9 cellular contexts compared by ENCODE assay signal in genomic region chrX:153724252-153725038, GRCh38. TPM values are rescaled to one million over a fixed set of nuclear protein-coding genes. Genes with fewer than 3 reads are reported as not detected.
DNase-seq lines count a peak whose midpoint lies in the region; ATAC-seq, FAIRE-seq and TF ChIP-seq lines count a peak whose summit lies in the region.
"Had no signal": no experiment of that assay in that cellular context is flagged by ENCODE, and none has a peak within 500 bp of the region (broad histone marks: within the 10 kb centered on the region; RNA-seq: fewer than 3 reads in every experiment).

ABCD1 (plus strand) TSS chrX:153724856; CDS start chrX:153725267, 411 bp downstream.
BCAP31 (minus strand) TSS chrX:153724387; CDS start chrX:153723244, 1,143 bp downstream.

- H3K27me3 ChIP-seq in HepG2 (ENCODE audit: control insufficient read depth in 1 of 2, insufficient read depth in 2 of 2, low read length in 2 of 2): no peaks in the 10 kb centered on the region

- peaks cover 23% of the 10 kb centered on the region for H3K36me3 Mint-ChIP-seq in activated CD4-positive, alpha-beta T cell treated with anti-CD3 and anti-CD28 coated beads, Interleukin-2, amount 10 ng/mL, durations not matched to agents 7 days and 5 days (ENCODE audit: low read depth)
- peaks cover 59% of the 10 kb centered on the region for H3K36me3 Mint-ChIP-seq in dendritic cell treated with granulocyte-macrophage colony-stimulating factor and Interleukin-4, amounts not matched to agents 40 ng/mL and 50 ng/mL, for 4 days (ENCODE audit: low read depth)

- DNase-seq in Ammon's horn (ENCODE audit: low spot score) (peak; percentile 83), NCI-H69 (lab: John Stamatoyannopoulos, UW) (peak; percentile 98), HepG2 (ENCODE audit: low spot score) (peak; percentile 78)
- DNase-seq in activated CD4-positive, alpha-beta T cell treated with anti-CD3 and anti-CD28 coated beads, Interleukin-2, amount 10 ng/mL, durations not matched to agents 7 days and 5 days: peak; percentile 88
- DNase-seq in stimulated activated CD4-positive, alpha-beta T cell treated with anti-CD3 and anti-CD28 coated beads, Interleukin-2, amount 100 ng/mL, for 4 hours (ENCODE audit: low read depth): peak; percentile 84

- peak; percentile 25; the same call in 1 of the 2 replicates for TF ChIP-seq RAD21 in HepG2 (CRISPR knock-in tag; IDR thresholded peaks at IDR 0.05)

- ATAC-seq in HG03432 (IDR thresholded peaks at IDR 0.05; ENCODE audit: unreplicated experiment) (peak; percentile 58), HepG2 (peak; percentile 32)

- no peaks in the 10 kb centered on the region for H3K9me3 Mint-ChIP-seq in activated CD4-positive, alpha-beta T cell treated with anti-CD3 and anti-CD28 coated beads, Interleukin-2, amount 10 ng/mL, durations not matched to agents 7 days and 5 days
- H3K9me3 Mint-ChIP-seq in dendritic cell treated with granulocyte-macrophage colony-stimulating factor and Interleukin-4, amounts not matched to agents 40 ng/mL and 50 ng/mL, for 4 days: no peaks in the 10 kb centered on the region

- peak within 1 kb of the TSS; percentile 86 for H3K27ac Mint-ChIP-seq in activated CD4-positive, alpha-beta T cell treated with anti-CD3 and anti-CD28 coated beads, Interleukin-2, amount 10 ng/mL, durations not matched to agents 7 days and 5 days
- H3K27ac Mint-ChIP-seq in dendritic cell treated with granulocyte-macrophage colony-stimulating factor and Interleukin-4, amounts not matched to agents 40 ng/mL and 50 ng/mL, for 4 days: peak within 1 kb of the TSS; percentile 92

- peaks cover 32% of the 10 kb centered on the region for H3K4me1 Mint-ChIP-seq in activated CD4-positive, alpha-beta T cell treated with anti-CD3 and anti-CD28 coated beads, Interleukin-2, amount 10 ng/mL, durations not matched to agents 7 days and 5 days
- peaks cover 37% of the 10 kb centered on the region for H3K4me1 Mint-ChIP-seq in dendritic cell treated with granulocyte-macrophage colony-stimulating factor and Interleukin-4, amounts not matched to agents 40 ng/mL and 50 ng/mL, for 4 days (ENCODE audit: low read depth)

- TF ChIP-seq POLR2A in GM19193 (IDR thresholded peaks at IDR 0.05; ENCODE audit: extremely low read depth, insufficient read depth, insufficient read length) (peak; percentile 81), HepG2 (IDR thresholded peaks at IDR 0.05; ENCODE audit: insufficient read depth in 1 of 2, low read depth in 2 of 2, low read length in 2 of 2) (peak in 1 of 2 experiments; percentile 94; a peak in 2 of 4 replicates)

- WGBS in HepG2 (ENCODE audit: low lambda C conversion rate): no CpG with 5 or more reads among the region's 88 CpGs

- CTCF ChIA-PET in activated CD4-positive, alpha-beta T cell treated with anti-CD3 and anti-CD28 coated beads, Interleukin-2, amount 10 ng/mL, durations not matched to agents 7 days and 5 days (lab: Charles Lee): interaction anchor here (0.6 to 1.0 kb wide), 3 partner anchors 58 to 582 kb away, joined by 3 read pairs; no protein-coding TSS in a partner anchor
- CTCF ChIA-PET in HepG2 (lab: Yijun Ruan, JAX; ENCODE audit: low intra/inter-chr PET ratio, low total read pairs): no interaction called here

- H3K27ac ChIP-seq in HepG2 (ENCODE audit: extremely low read length, insufficient read depth, low read length): peak within 1 kb of the TSS; percentile 92

- 0 out of 2 replicates have a peak, but pooled peaks have one; percentile 13 for TF ChIP-seq CTCF in HepG2 (CRISPR knock-in tag; IDR thresholded peaks at IDR 0.05)

- peak within 1 kb of the TSS; percentile 85 for H3K4me3 Mint-ChIP-seq in activated CD4-positive, alpha-beta T cell treated with anti-CD3 and anti-CD28 coated beads, Interleukin-2, amount 10 ng/mL, durations not matched to agents 7 days and 5 days
- peak within 1 kb of the TSS; percentile 92 for H3K4me3 Mint-ChIP-seq in dendritic cell treated with granulocyte-macrophage colony-stimulating factor and Interleukin-4, amounts not matched to agents 40 ng/mL and 50 ng/mL, for 4 days

- intact Hi-C loops in dendritic cell treated with granulocyte-macrophage colony-stimulating factor and Interleukin-4, amounts not matched to agents 40 ng/mL and 50 ng/mL, for 4 days (cut with micrococcal nuclease): no loop called here
- intact Hi-C loops in HepG2 (cut with micrococcal nuclease; ENCODE audit: unreplicated experiment): no loop called here

- no peaks in the 10 kb centered on the region for H3K27me3 Mint-ChIP-seq in activated CD4-positive, alpha-beta T cell treated with anti-CD3 and anti-CD28 coated beads, Interleukin-2, amount 10 ng/mL, durations not matched to agents 7 days and 5 days
- no peaks in the 10 kb centered on the region for H3K27me3 Mint-ChIP-seq in dendritic cell treated with granulocyte-macrophage colony-stimulating factor and Interleukin-4, amounts not matched to agents 40 ng/mL and 50 ng/mL, for 4 days

- H3K4me1 ChIP-seq in HepG2 (ENCODE audit: insufficient read depth, low read length): peaks cover 53% of the 10 kb centered on the region

- H3K9ac ChIP-seq in HepG2 (ENCODE audit: insufficient read depth, low read depth, low read length): peak within 1 kb of the TSS; percentile 85

- peak within 1 kb of the TSS; percentile 63 to 79 (median 79) for H3K4me3 ChIP-seq in HepG2 (replicated peaks in 1 of 3; ENCODE audit: insufficient read depth in 1 of 3, low read depth in 2 of 3, low read length in 3 of 3)

- in situ Hi-C loops in HepG2 (cut with HindIII; ENCODE audit: extremely low pct_ligation_motif_present, low pct_unique_long_range_greater_than_20kb): no loop called here

- FAIRE-seq in HepG2 (lab: Jason Lieb, UNC): no peak
- FAIRE-seq: TTC549 had no signal

- H3K9me3 ChIP-seq in HepG2 (ENCODE audit: low read length): no peaks in the 10 kb centered on the region

- TF ChIP-seq EP300 in HepG2 (IDR thresholded peaks at IDR 0.05; ENCODE audit: low read depth in 2 of 2, low read length in 2 of 2) (no peak), HepG2 (CRISPR knock-in tag; IDR thresholded peaks at IDR 0.05; ENCODE audit: borderline replicate concordance) (no peak)

- H3K4me2 ChIP-seq in HepG2 (ENCODE audit: low read depth, low read length): peak within 1 kb of the TSS; percentile 92

- H4K20me1 ChIP-seq in HepG2 (ENCODE audit: insufficient read depth, low read length): peaks cover 37% of the 10 kb centered on the region; the same call in 1 of the 2 replicates

- POLR2A ChIA-PET in activated CD4-positive, alpha-beta T cell treated with anti-CD3 and anti-CD28 coated beads, Interleukin-2, amount 10 ng/mL, durations not matched to agents 7 days and 5 days (lab: Charles Lee): no interaction called here
- POLR2A ChIA-PET in HepG2 (lab: Yijun Ruan, JAX): no interaction called here

- peaks cover 2 to 13% of the 10 kb centered on the region in 2 experiments; a peak in 4 of 5 replicates for H3K36me3 ChIP-seq in HepG2 (replicated peaks in 1 of 2; ENCODE audit: control insufficient read depth in 1 of 2, insufficient read depth in 2 of 2, low read length in 2 of 2)

- H2AFZ ChIP-seq in HepG2 (ENCODE audit: low read length): no peak within 1 kb of the TSS

- peaks cover 53% of the 10 kb centered on the region for H3K79me2 ChIP-seq in HepG2 (ENCODE audit: insufficient read depth, low read length)

- BruUV-seq in HepG2 (replicated peaks; lab: Mats Ljungman, UMichigan): no TSS peak

RNA-seq across cellular contexts. Expression of gene ABCD1, which starts in this region (rescaled TPM):
- total RNA-seq in activated CD4-positive, alpha-beta T cell treated with anti-CD3 and anti-CD28 coated beads, Interleukin-2, amount 10 ng/mL, durations not matched to agents 7 days and 5 days: 10 to 100 TPM; 15.4 to 16.0 TPM
- total RNA-seq in HepG2 (2016; rRNA removed; fragmentation: Illumina TruSeq; extraction: Trizol): 10.1 and 15.9 TPM in 2 replicates
- 1.6 and 2.0 TPM in 2 replicates for total RNA-seq in HepG2 (2016; cell fraction: cytosol; rRNA removed; fragmentation: Illumina TruSeq; extraction: Trizol; ENCODE audit: low read depth)
- 9.1 and 16.2 TPM in 2 replicates for total RNA-seq in HepG2 (2016; cell fraction: insoluble cytoplasmic fraction; rRNA removed; fragmentation: Illumina TruSeq; extraction: Trizol)
- 5.1 and 7.8 TPM in 2 replicates for total RNA-seq in HepG2 (2016; cell fraction: membrane; rRNA removed; fragmentation: Illumina TruSeq; extraction: Trizol)
- 14.6 and 18.2 TPM in 2 replicates for total RNA-seq in HepG2 (2016; cell fraction: nucleus; rRNA removed; fragmentation: Illumina TruSeq; extraction: Trizol)
- 11.4 and 15.4 TPM in 2 replicates for polyA plus RNA-seq in HepG2 (2011; rRNA removed)
- 7.2 and 9.7 TPM in 2 replicates for polyA plus RNA-seq in HepG2 (2011; cell fraction: cytosol; rRNA removed)
- 50.2 and 59.9 TPM in 2 replicates for polyA plus RNA-seq in HepG2 (2011; cell fraction: nucleus; rRNA removed)
- 19.7 and 23.2 TPM in 2 replicates for polyA plus RNA-seq in HepG2 (2012)
- 2.1 and 2.2 TPM in 2 replicates for polyA plus RNA-seq in HepG2 (2016; cell fraction: cytosol; fragmentation: Illumina TruSeq; extraction: Trizol; ENCODE audit: low read depth)
- 8.6 and 12.6 TPM in 2 replicates for polyA plus RNA-seq in HepG2 (2016; cell fraction: insoluble cytoplasmic fraction; fragmentation: Illumina TruSeq; extraction: Trizol; ENCODE audit: low read depth)
- 4.3 and 5.1 TPM in 2 replicates for polyA plus RNA-seq in HepG2 (2016; cell fraction: membrane; fragmentation: Illumina TruSeq; extraction: Trizol; ENCODE audit: low read depth)
- polyA plus RNA-seq in HepG2 (2016; cell fraction: nucleus; fragmentation: Illumina TruSeq; extraction: Trizol; ENCODE audit: insufficient read depth, low read depth): 34.6 and 36.9 TPM in 2 replicates
- polyA minus RNA-seq in HepG2 (2011; rRNA and poly(A)+ RNA removed; ENCODE audit: low replicate concordance): 25.4 and 48.9 TPM in 2 replicates
- 19.4 and 20.9 TPM in 2 replicates for polyA minus RNA-seq in HepG2 (2011; cell fraction: cytosol; rRNA and poly(A)+ RNA removed)
- polyA minus RNA-seq in HepG2 (2011; cell fraction: nucleus; rRNA and poly(A)+ RNA removed): 25.5 and 30.1 TPM in 2 replicates

RNA-seq across cellular contexts. Expression of gene BCAP31, which starts in this region (rescaled TPM):
- total RNA-seq in activated CD4-positive, alpha-beta T cell treated with anti-CD3 and anti-CD28 coated beads, Interleukin-2, amount 10 ng/mL, durations not matched to agents 7 days and 5 days: 100 to 1,000 TPM; 142 to 148 TPM
- 101 and 178 TPM in 2 replicates for total RNA-seq in HepG2 (2016; rRNA removed; fragmentation: Illumina TruSeq; extraction: Trizol)
- total RNA-seq in HepG2 (2016; cell fraction: cytosol; rRNA removed; fragmentation: Illumina TruSeq; extraction: Trizol; ENCODE audit: low read depth): 102 and 117 TPM in 2 replicates
- 101 and 181 TPM in 2 replicates for total RNA-seq in HepG2 (2016; cell fraction: insoluble cytoplasmic fraction; rRNA removed; fragmentation: Illumina TruSeq; extraction: Trizol)
- 109 and 120 TPM in 2 replicates for total RNA-seq in HepG2 (2016; cell fraction: membrane; rRNA removed; fragmentation: Illumina TruSeq; extraction: Trizol)
- 130 and 143 TPM in 2 replicates for total RNA-seq in HepG2 (2016; cell fraction: nucleus; rRNA removed; fragmentation: Illumina TruSeq; extraction: Trizol)
- 139 and 155 TPM in 2 replicates for polyA plus RNA-seq in HepG2 (2011; rRNA removed)
- polyA plus RNA-seq in HepG2 (2011; cell fraction: cytosol; rRNA removed): 152 and 160 TPM in 2 replicates
- polyA plus RNA-seq in HepG2 (2011; cell fraction: nucleus; rRNA removed): 78.1 and 93.1 TPM in 2 replicates
- polyA plus RNA-seq in HepG2 (2012): 231 and 288 TPM in 2 replicates
- 105 and 124 TPM in 2 replicates for polyA plus RNA-seq in HepG2 (2016; cell fraction: cytosol; fragmentation: Illumina TruSeq; extraction: Trizol; ENCODE audit: low read depth)
- 93.2 and 96.9 TPM in 2 replicates for polyA plus RNA-seq in HepG2 (2016; cell fraction: insoluble cytoplasmic fraction; fragmentation: Illumina TruSeq; extraction: Trizol; ENCODE audit: low read depth)
- polyA plus RNA-seq in HepG2 (2016; cell fraction: membrane; fragmentation: Illumina TruSeq; extraction: Trizol; ENCODE audit: low read depth): 94.8 and 109 TPM in 2 replicates
- 219 and 236 TPM in 2 replicates for polyA plus RNA-seq in HepG2 (2016; cell fraction: nucleus; fragmentation: Illumina TruSeq; extraction: Trizol; ENCODE audit: insufficient read depth, low read depth)
- polyA minus RNA-seq in HepG2 (2011; rRNA and poly(A)+ RNA removed; ENCODE audit: low replicate concordance): 297 and 320 TPM in 2 replicates
- polyA minus RNA-seq in HepG2 (2011; cell fraction: cytosol; rRNA and poly(A)+ RNA removed): 61.3 and 65.4 TPM in 2 replicates
- polyA minus RNA-seq in HepG2 (2011; cell fraction: nucleus; rRNA and poly(A)+ RNA removed): 46.2 and 58.7 TPM in 2 replicates

Comparison
In these comparisons a context has a peak if more than half of its experiments do, and no peak if none do; other contexts are left out.
1. Peak in every context shown above with its lines: DNase-seq, ATAC-seq, H3K4me3 ChIP-seq and H3K27ac ChIP-seq.